Comparison of ENCODE assay signal across 19 cellular contexts in genomic region chrX:30906726-30907125, GRCh38. TPM values are rescaled to one million over a fixed set of nuclear protein-coding genes. Genes with fewer than 3 reads are reported as not detected.
DNase-seq lines count a peak whose midpoint lies in the region; ATAC-seq and TF ChIP-seq lines count a peak whose summit lies in the region.
"Had no signal": no experiment of that assay in that cellular context is flagged by ENCODE, and none has a peak within 500 bp of the region (broad histone marks: within the 10 kb centered on the region; RNA-seq: fewer than 3 reads in every experiment).

No MANE protein-coding gene starts in this region.

- H3K4me3 ChIP-seq in GM23248 (no peak overlapping the region), endodermal cell (ENCODE audit: low read length) (peak overlapping the region; percentile 40), trophoblast cell (ENCODE audit: low read depth, low read length) (no peak overlapping the region)
- H3K4me3 ChIP-seq: BLaER1, HAP-1, left ventricle myocardium inferior, thoracic aorta had no signal

- TF ChIP-seq CTCF in RWPE1 (conservative IDR thresholded peaks at IDR 0.05; ENCODE audit: low read depth): no peak
- no peak for TF ChIP-seq CTCF in endodermal cell (conservative IDR thresholded peaks at IDR 0.05)

- no peak overlapping the region for H4K12ac ChIP-seq in trophoblast cell (ENCODE audit: low read depth, low read length)

- intact Hi-C loops in Right ventricle myocardium inferior (cut with DNase I): no loop called here

- in situ Hi-C loops in GM23248 (cut with MboI): no loop called here

- H3K14ac ChIP-seq in trophoblast cell (ENCODE audit: low read length): no peak overlapping the region

- no peak overlapping the region for H2AK5ac ChIP-seq in trophoblast cell (ENCODE audit: low read length)

- no peak for ATAC-seq in Right ventricle myocardium inferior
- ATAC-seq: activated CD8-positive, alpha-beta memory T cell treated with anti-CD3 and anti-CD28 coated beads, Interleukin-2, amount 10 ng/mL, durations not matched to agents 7 days and 5 days; HepG2 had no signal

- H3K79me1 ChIP-seq in trophoblast cell (ENCODE audit: low read length): no peaks in the 10 kb centered on the region

- no peak overlapping the region for H2BK120ac ChIP-seq in trophoblast cell (ENCODE audit: insufficient read depth, low read length, poor library complexity)

- no peak overlapping the region for H3K4me3 Mint-ChIP-seq in endodermal cell
- H3K4me3 Mint-ChIP-seq: activated CD8-positive, alpha-beta memory T cell treated with anti-CD3 and anti-CD28 coated beads, Interleukin-2, amount 10 ng/mL, durations not matched to agents 7 days and 5 days had no signal

- H3K23ac ChIP-seq in trophoblast cell (ENCODE audit: low read length): no peak overlapping the region

- CTCF ChIA-PET in RWPE1 (lab: Yijun Ruan, JAX): no interaction called here

- no peak overlapping the region for H3K4ac ChIP-seq in trophoblast cell (ENCODE audit: low read depth, low read length)

- H3F3A ChIP-seq in GM23248 (ENCODE audit: insufficient read depth): no peaks in the 10 kb centered on the region

- peaks cover 22% of the 10 kb centered on the region for H3K4me1 Mint-ChIP-seq in endodermal cell

- H3K9me3 Mint-ChIP-seq in endodermal cell: peaks cover 41% of the 10 kb centered on the region

- no peak overlapping the region for H3K18ac ChIP-seq in trophoblast cell (ENCODE audit: low read length)

- no peaks in the 10 kb centered on the region for H3K9me3 ChIP-seq in GM23248 (ENCODE audit: low read depth)
- H3K9me3 ChIP-seq in endodermal cell (ENCODE audit: control insufficient read depth, low read length): peaks cover 21% of the 10 kb centered on the region
- H3K9me3 ChIP-seq in trophoblast cell (ENCODE audit: insufficient read depth, low read depth, low read length): no peaks in the 10 kb centered on the region
- H3K9me3 ChIP-seq: HAP-1, left ventricle myocardium inferior, thoracic aorta had no signal

- H3K9me2 ChIP-seq in GM23248 (ENCODE audit: insufficient read depth): no peaks in the 10 kb centered on the region

- no peak overlapping the region for H3K4me2 ChIP-seq in GM23248 (ENCODE audit: unreplicated experiment)
- no peak overlapping the region for H3K4me2 ChIP-seq in trophoblast cell (ENCODE audit: low read length)
- H3K4me2 ChIP-seq: BLaER1 had no signal

- H2BK12ac ChIP-seq in trophoblast cell (ENCODE audit: low read length): no peak overlapping the region

- H2AFZ ChIP-seq in GM23248 (no peak overlapping the region), trophoblast cell (ENCODE audit: insufficient read depth, low read length, poor library complexity) (no peak overlapping the region)
- H2AFZ ChIP-seq: parathyroid adenoma had no signal

- H4K91ac ChIP-seq in trophoblast cell (ENCODE audit: low read depth, low read length): no peak overlapping the region

- no peak overlapping the region for H3K27ac Mint-ChIP-seq in endodermal cell
- H3K27ac Mint-ChIP-seq: activated CD8-positive, alpha-beta memory T cell treated with anti-CD3 and anti-CD28 coated beads, Interleukin-2, amount 10 ng/mL, durations not matched to agents 7 days and 5 days had no signal

- no peaks in the 10 kb centered on the region for H3K36me3 Mint-ChIP-seq in endodermal cell (ENCODE audit: low read depth)
- H3K36me3 Mint-ChIP-seq: activated CD8-positive, alpha-beta memory T cell treated with anti-CD3 and anti-CD28 coated beads, Interleukin-2, amount 10 ng/mL, durations not matched to agents 7 days and 5 days had no signal

- H3K27me3 Mint-ChIP-seq in endodermal cell (ENCODE audit: insufficient read depth): no peaks in the 10 kb centered on the region

- H3K27me3 ChIP-seq in GM23248 (replicated peaks; ENCODE audit: insufficient read depth) (no peaks in the 10 kb centered on the region), endodermal cell (ENCODE audit: control insufficient read depth, insufficient read depth, low read length, poor library complexity, severe bottlenecking) (no peaks in the 10 kb centered on the region), trophoblast cell (ENCODE audit: insufficient read depth, low read length) (no peaks in the 10 kb centered on the region)
- H3K27me3 ChIP-seq: BLaER1 had no signal

- H3K79me2 ChIP-seq in GM23248 (ENCODE audit: insufficient read depth): no peaks in the 10 kb centered on the region
- H3K79me2 ChIP-seq in trophoblast cell (ENCODE audit: control insufficient read depth, insufficient read depth, low read length, poor library complexity): no peaks in the 10 kb centered on the region
- H3K79me2 ChIP-seq: parathyroid adenoma had no signal

- H3K4me1 ChIP-seq in GM23248 (ENCODE audit: insufficient read depth): peaks cover 21% of the 10 kb centered on the region
- H3K4me1 ChIP-seq in endodermal cell (ENCODE audit: control insufficient read depth, insufficient read depth, low read length): no peaks in the 10 kb centered on the region
- H3K4me1 ChIP-seq in trophoblast cell (ENCODE audit: control insufficient read depth in 1 of 2, insufficient read depth in 2 of 2, low read length in 2 of 2): no peaks in the 10 kb centered on the region
- H3K4me1 ChIP-seq: HAP-1, left ventricle myocardium inferior had no signal

- peak; percentile 61 for DNase-seq in GM23248
- peak; percentile 30 for DNase-seq in RWPE1 (ENCODE audit: low spot score)
- DNase-seq in endodermal cell: no peak
- DNase-seq in trophoblast cell: peak; percentile 9 to 45
- DNase-seq in NCI-H82 treated with DMSO at 0.1 percent for 48 hours (lab: John Stamatoyannopoulos, UW; ENCODE audit: unreplicated experiment): no peak
- no peak for DNase-seq in COR-L47 (lab: John Stamatoyannopoulos, UW)
- DNase-seq in Right ventricle myocardium inferior (ENCODE audit: missing footprints): no peak
- DNase-seq: activated CD4-positive, CD25-positive, alpha-beta regulatory T cell treated with anti-CD3 and anti-CD28 coated beads, Interleukin-2, amount 50 U/mL, for 72 hours; activated CD8-positive, alpha-beta memory T cell treated with anti-CD3 and anti-CD28 coated beads, Interleukin-2, amount 10 ng/mL, durations not matched to agents 7 days and 5 days; activated gamma-delta T cell; aorta; dermis blood vessel endothelial cell; left ventricle myocardium inferior; NCI-H774 had no signal

- H2BK5ac ChIP-seq in trophoblast cell (ENCODE audit: low read depth, low read length, poor library complexity): no peak overlapping the region

- POLR2A ChIA-PET in RWPE1 (lab: Yijun Ruan, JAX; ENCODE audit: low non-redundant PET): no interaction called here

- H3K27ac ChIP-seq in GM23248 (peak overlapping the region; percentile 24), RWPE1 (no peak overlapping the region), endodermal cell (ENCODE audit: low read depth, low read length) (no peak overlapping the region), trophoblast cell (ENCODE audit: low read depth, low read length) (no peak overlapping the region)
- H3K27ac ChIP-seq: BLaER1, left ventricle myocardium inferior, parathyroid adenoma, thoracic aorta had no signal

- H4K8ac ChIP-seq in trophoblast cell (ENCODE audit: low read depth, low read length): no peak overlapping the region

- H3K9ac ChIP-seq in GM23248: no peak overlapping the region
- no peak overlapping the region for H3K9ac ChIP-seq in endodermal cell (ENCODE audit: extremely low read depth, low read length, poor library complexity, severe bottlenecking)
- no peak overlapping the region for H3K9ac ChIP-seq in trophoblast cell (ENCODE audit: low read length)
- H3K9ac ChIP-seq: BLaER1, parathyroid adenoma had no signal

- H4K20me1 ChIP-seq in GM23248 (ENCODE audit: insufficient read depth): no peaks in the 10 kb centered on the region
- H4K20me1 ChIP-seq: BLaER1 had no signal

- WGBS in GM23248 (ENCODE audit: low coverage in 1 of 2, low lambda C conversion rate in 2 of 2, missing lambda C conversion rate in 2 of 2), 2 experiments: 13 to 20% methylated on average over 1 of the region's 1 CpG
- 91% methylated on average over 1 of the region's 1 CpG; no CpG with 5 or more reads in 1 of the 2 experiments for WGBS in endodermal cell (ENCODE audit: insufficient coverage in 1 of 2, insufficient read length in 1 of 2), 2 experiments
- WGBS in trophoblast cell (ENCODE audit: extremely low coverage, insufficient coverage, insufficient read length): no CpG with 5 or more reads among the region's 1 CpG

- H3K36me3 ChIP-seq in GM23248 (ENCODE audit: low read depth) (no peaks in the 10 kb centered on the region), endodermal cell (ENCODE audit: control insufficient read depth, insufficient read depth, low read length) (no peaks in the 10 kb centered on the region), trophoblast cell (ENCODE audit: control insufficient read depth in 1 of 2, insufficient read depth in 2 of 2, low read length in 2 of 2) (no peaks in the 10 kb centered on the region)
- H3K36me3 ChIP-seq: BLaER1, HAP-1, left ventricle myocardium inferior, thoracic aorta had no signal

RNA-seq across cellular contexts. Expression of gene TAB3, which starts 17.7 kb away (rescaled TPM):
- total RNA-seq in GM23248 (2014; rRNA removed; shearing (Covaris generic)): 20.4 and 20.9 TPM in 2 replicates
- polyA plus RNA-seq in GM23248 (2016; fragmentation: Nextera tagmentation; extraction: Ambion mirVana): 4.2 and 4.3 TPM in 2 replicates
- total RNA-seq in endodermal cell: 10 to 100 TPM; 19.8 to 23.2 TPM
- 23.3 TPM for polyA plus RNA-seq in endodermal cell (2013, experiment 1 of 2)
- polyA plus RNA-seq in endodermal cell (2013, experiment 2 of 2): 18.3 TPM
- polyA plus RNA-seq in trophoblast cell (2013): 35.4 and 36.7 TPM in 2 replicates
- total RNA-seq in Right ventricle myocardium inferior: 12.4 TPM

Comparison
In these comparisons a context has a peak if more than half of its experiments do, and no peak if none do; other contexts are left out.
1. DNase-seq: peak in GM23248 (single experiment), RWPE1 (single experiment) and trophoblast cell (2 of 2); none in endodermal cell (single experiment), NCI-H82 treated with DMSO at 0.1 percent for 48 hours (single experiment), COR-L47 (single experiment) and Right ventricle myocardium inferior (single experiment).